ENCODE assay signal across 9 cellular contexts in genomic region chr1:11934295-11935039, GRCh38. TPM values are rescaled to one million over a fixed set of nuclear protein-coding genes. Genes with fewer than 3 reads are reported as not detected.
DNase-seq lines count a peak whose midpoint lies in the region; ATAC-seq, FAIRE-seq and TF ChIP-seq lines count a peak whose summit lies in the region.
"Had no signal": no experiment of that assay in that cellular context is flagged by ENCODE, and none has a peak within 500 bp of the region (broad histone marks: within the 10 kb centered on the region; RNA-seq: fewer than 3 reads in every experiment).

Gene PLOD1 (plus strand): TSS chr1:11934717. CDS start chr1:11934780, 63 bp downstream.

- no peaks in the 10 kb centered on the region for H3K9me3 ChIP-seq in CD4-positive, CD25-positive, alpha-beta regulatory T cell (ENCODE audit: control insufficient read depth in 2 of 2, low read length in 2 of 2)
- H3K9me3 ChIP-seq in H1 (ENCODE audit: insufficient read depth in 2 of 2, low read depth in 1 of 2, low read length in 1 of 2) = no peaks in the 10 kb centered on the region

- no peak for TF ChIP-seq EP300 in H1 (IDR thresholded peaks at IDR 0.05; ENCODE audit: borderline replicate concordance in 1 of 2, low read depth in 2 of 2, low read length in 2 of 2)

- H2BK15ac ChIP-seq in H1 (ENCODE audit: low read length) (peak within 1 kb of the TSS; percentile 88; the same call in 1 of the 2 replicates), mesendoderm (replicated peaks; ENCODE audit: low read depth) (no peak within 1 kb of the TSS)

- CTCF ChIA-PET in H1 (lab: Charles Lee; ENCODE audit: partially characterized antibody) = interaction anchor here (1.0 to 2.0 kb wide), 3 partner anchors 10 to 33 kb away, joined by 3 to 5 read pairs (median 5); no protein-coding TSS in a partner anchor

- H2BK120ac ChIP-seq in H1 (replicated peaks; ENCODE audit: low read depth, low read length) = peak within 1 kb of the TSS; percentile 85
- peak within 1 kb of the TSS; percentile 21 for H2BK120ac ChIP-seq in mesendoderm (ENCODE audit: low read depth, low read length)

- H3K4me2 ChIP-seq in H1 (ENCODE audit: insufficient read depth in 1 of 2, low read depth in 2 of 2, low read length in 2 of 2) = peak within 1 kb of the TSS; percentile 92 to 94
- peak within 1 kb of the TSS; percentile 99 for H3K4me2 ChIP-seq in mesendoderm (ENCODE audit: low read length)

- H3K36me3 Mint-ChIP-seq in CD4-positive, CD25-positive, alpha-beta regulatory T cell = no peaks in the 10 kb centered on the region

- H3K9ac ChIP-seq in H1 (replicated peaks in 1 of 4; ENCODE audit: extremely low read depth in 1 of 4, low read depth in 3 of 4, low read length in 3 of 4) (peak within 1 kb of the TSS; percentile 59 to 89 (median 79)), mesendoderm (ENCODE audit: low read length) (peak within 1 kb of the TSS; percentile 99)

- peak within 1 kb of the TSS in 2 of 3 donors; percentile 9 to 76 for H3K27ac Mint-ChIP-seq in CD4-positive, CD25-positive, alpha-beta regulatory T cell

- H4K20me1 ChIP-seq in H1 (replicated peaks in 1 of 2; ENCODE audit: control insufficient read depth in 1 of 2, insufficient read depth in 2 of 2, low read length in 2 of 2) = no peaks in the 10 kb centered on the region

- peak within 1 kb of the TSS; percentile 89; the same call in 1 of the 2 replicates for H2AFZ ChIP-seq in H1 (ENCODE audit: low read length)

- peak in 1 of 2 experiments; percentile 92; a peak in 2 of 3 replicates for TF ChIP-seq POLR2A in H1 (IDR thresholded peaks at IDR 0.05; ENCODE audit: control extremely low read depth in 1 of 2, low read depth in 2 of 2, low read length in 2 of 2)

- peak within 1 kb of the TSS; percentile 0 for H3K23ac ChIP-seq in H1 (ENCODE audit: insufficient read length)
- peak within 1 kb of the TSS; percentile 97 for H3K23ac ChIP-seq in mesendoderm (ENCODE audit: low read length)

- H3K79me2 ChIP-seq in H1 (ENCODE audit: control insufficient read depth in 1 of 2, insufficient read depth in 2 of 2, low read length in 2 of 2) = no peaks in the 10 kb centered on the region; a peak in 1 of 4 replicates
- peaks cover 3% of the 10 kb centered on the region for H3K79me2 ChIP-seq in mesendoderm (ENCODE audit: control insufficient read depth, insufficient read depth, low read length)

- TF ChIP-seq CTCF in H1 (IDR thresholded peaks at IDR 0.05; ENCODE audit: control extremely low read depth in 1 of 3, insufficient read depth in 1 of 3, low read depth in 1 of 3, low read length in 3 of 3) = no peak

- no peaks in the 10 kb centered on the region for H3K9me3 Mint-ChIP-seq in CD4-positive, CD25-positive, alpha-beta regulatory T cell

- H3K4me3 ChIP-seq in CD4-positive, CD25-positive, alpha-beta regulatory T cell (ENCODE audit: low read depth, low read length) = peak within 1 kb of the TSS; percentile 77
- peak within 1 kb of the TSS; percentile 48 to 66 (median 64) for H3K4me3 ChIP-seq in H1 (ENCODE audit: extremely low read depth in 1 of 4, insufficient read depth in 2 of 4, low read depth in 3 of 4, low read length in 4 of 4)
- H3K4me3 ChIP-seq in mesendoderm (ENCODE audit: low read length) = peak within 1 kb of the TSS; percentile 80

- H2AK5ac ChIP-seq in H1 (ENCODE audit: low read depth, low read length) (no peak within 1 kb of the TSS), mesendoderm (ENCODE audit: low read length) (peak within 1 kb of the TSS; percentile 96)

- TF ChIP-seq RAD21 in H1 (IDR thresholded peaks at IDR 0.05 in 1 of 2, conservative IDR thresholded peaks at IDR 0.05 in 1 of 2; ENCODE audit: low read depth in 2 of 2, low read length in 2 of 2) = no peak

- no peak for FAIRE-seq in H1 (lab: Jason Lieb, UNC)
- FAIRE-seq: islet of Langerhans had no signal

- H3K27me3 Mint-ChIP-seq in CD4-positive, CD25-positive, alpha-beta regulatory T cell = no peaks in the 10 kb centered on the region

- peak within 1 kb of the TSS; percentile 95 for H4K8ac ChIP-seq in H1 (ENCODE audit: extremely low read depth, insufficient read depth, low read length)
- H4K8ac ChIP-seq in mesendoderm (ENCODE audit: low read depth, low read length) = no peak within 1 kb of the TSS

- peak within 1 kb of the TSS; percentile 85 to 95 (median 88) for H3K4me3 Mint-ChIP-seq in CD4-positive, CD25-positive, alpha-beta regulatory T cell

- H3K18ac ChIP-seq in H1 (ENCODE audit: extremely low read depth, low read length) = peak within 1 kb of the TSS; percentile 97
- H3K18ac ChIP-seq in mesendoderm (ENCODE audit: low read length) = peak within 1 kb of the TSS; percentile 72

- H3K27me3 ChIP-seq in CD4-positive, CD25-positive, alpha-beta regulatory T cell (ENCODE audit: control insufficient read depth, insufficient read depth, low read length) = no peaks in the 10 kb centered on the region
- no peaks in the 10 kb centered on the region for H3K27me3 ChIP-seq in H1 (replicated peaks in 1 of 4; ENCODE audit: control insufficient read depth in 3 of 4, extremely low read depth in 1 of 4, insufficient read depth in 3 of 4, low read length in 3 of 4)
- H3K27me3 ChIP-seq in mesendoderm (ENCODE audit: insufficient read depth, low read length, poor library complexity) = no peaks in the 10 kb centered on the region

- H2BK20ac ChIP-seq in H1 (ENCODE audit: low read length) = no peak within 1 kb of the TSS

- H2BK5ac ChIP-seq in H1 (ENCODE audit: low read depth, low read length) (peak within 1 kb of the TSS; percentile 94), mesendoderm (ENCODE audit: low read length) (peak within 1 kb of the TSS; percentile 95)

- peak within 1 kb of the TSS; percentile 95 for H2BK12ac ChIP-seq in H1 (ENCODE audit: low read depth, low read length)

- H4K5ac ChIP-seq in H1 (ENCODE audit: insufficient read length, low read depth, low read length) (peak within 1 kb of the TSS; percentile 90), mesendoderm (ENCODE audit: low read length) (peak within 1 kb of the TSS; percentile 87)

- peaks cover 3% of the 10 kb centered on the region; the same call in 1 of the 2 replicates for H3K79me1 ChIP-seq in H1 (ENCODE audit: low read depth, low read length)
- peaks cover 9% of the 10 kb centered on the region for H3K79me1 ChIP-seq in mesendoderm (ENCODE audit: low read length)

- peaks cover 5% of the 10 kb centered on the region for H3K23me2 ChIP-seq in H1 (ENCODE audit: low read depth, low read length)

- H3K4me1 ChIP-seq in CD4-positive, CD25-positive, alpha-beta regulatory T cell (ENCODE audit: control insufficient read depth, insufficient read depth, low read length, poor library complexity, severe bottlenecking) = peaks cover 13% of the 10 kb centered on the region
- H3K4me1 ChIP-seq in H1 (replicated peaks in 1 of 4; ENCODE audit: control insufficient read depth in 3 of 4, insufficient read depth in 4 of 4, low read length in 3 of 4) (peaks cover 0 to 16% (median 10%) of the 10 kb centered on the region in 4 experiments; a peak in 6 of 7 replicates), mesendoderm (ENCODE audit: control insufficient read depth, low read depth, low read length) (peaks cover 9% of the 10 kb centered on the region)

- H4K91ac ChIP-seq in H1 (replicated peaks; ENCODE audit: insufficient read length, low read length) = peak within 1 kb of the TSS; percentile 94

- H3K14ac ChIP-seq in H1 (ENCODE audit: insufficient read length) = no peak within 1 kb of the TSS

- H3K4me1 Mint-ChIP-seq in CD4-positive, CD25-positive, alpha-beta regulatory T cell = peaks cover 0 to 9% (median 5%) of the 10 kb centered on the region in 4 donors

- no peaks in the 10 kb centered on the region for H3K36me3 ChIP-seq in CD4-positive, CD25-positive, alpha-beta regulatory T cell (ENCODE audit: control insufficient read depth, insufficient read depth, low read length)
- H3K36me3 ChIP-seq in H1 (ENCODE audit: control insufficient read depth in 2 of 4, insufficient read depth in 4 of 4, low read length in 3 of 4) (no peaks in the 10 kb centered on the region), mesendoderm (ENCODE audit: control insufficient read depth, insufficient read depth, low read length) (no peaks in the 10 kb centered on the region)

- peak within 1 kb of the TSS; percentile 49 for H3K27ac ChIP-seq in CD4-positive, CD25-positive, alpha-beta regulatory T cell (ENCODE audit: insufficient read depth, low read length, poor library complexity, severe bottlenecking)
- peak within 1 kb of the TSS; percentile 84 for H3K27ac ChIP-seq in H1 (ENCODE audit: low read depth, low read length)
- H3K27ac ChIP-seq in mesendoderm (ENCODE audit: low read depth, low read length) = peak within 1 kb of the TSS; percentile 79

- peak; percentile 72 to 91 (median 82) for DNase-seq in CD4-positive, CD25-positive, alpha-beta regulatory T cell
- DNase-seq in NOMO-1 treated with DMSO at 0.1 percent for 48 hours (lab: John Stamatoyannopoulos, UW; ENCODE audit: unreplicated experiment) (peak; percentile 75), H1 (ENCODE audit: low read depth in 1 of 2, low spot score in 2 of 2) (peak; percentile 36 to 85), mesendoderm (peak; percentile 91)
- DNase-seq in activated CD8-positive, alpha-beta memory T cell treated with anti-CD3 and anti-CD28 coated beads for 4 hours (ENCODE audit: low read depth in 2 of 2) = peak; percentile 68 to 79
- DNase-seq in stimulated activated CD8-positive, alpha-beta memory T cell treated with anti-CD3 and anti-CD28 coated beads, Interleukin-12 subunit alpha, Interleukin-12 subunit beta, amount 100 ng/mL, for 24 hours (ENCODE audit: extremely low read depth) = peak; percentile 70

- H3K4ac ChIP-seq in H1 (replicated peaks; ENCODE audit: insufficient read length, low read depth, low read length) (peak within 1 kb of the TSS; percentile 57), mesendoderm (ENCODE audit: low read depth, low read length) (peak within 1 kb of the TSS; percentile 93)

- POLR2A ChIA-PET in H1 (lab: Charles Lee; ENCODE audit: partially characterized antibody) = interaction anchor here (0.7 to 15.4 kb wide), 10 partner anchors 9 to 273 kb away, joined by 3 to 263 read pairs (median 4); partner anchors contain the start of genes CLCN6, KIAA2013 and MFN2

- H3K56ac ChIP-seq in H1 (replicated peaks; ENCODE audit: insufficient read length, low read depth, low read length) (peak within 1 kb of the TSS; percentile 84), mesendoderm (ENCODE audit: low read length) (peak within 1 kb of the TSS; percentile 100)

- peak; percentile 99 for ATAC-seq in CD4-positive, CD25-positive, alpha-beta regulatory T cell (ENCODE audit: low read depth in 2 of 2)
- ATAC-seq in GM19395 (IDR thresholded peaks at IDR 0.05; ENCODE audit: unreplicated experiment) (peak; percentile 87), HG03565 (IDR thresholded peaks at IDR 0.05; ENCODE audit: unreplicated experiment) (peak; percentile 61)

- WGBS in H1 (ENCODE audit: extremely low coverage in 1 of 2, insufficient coverage in 1 of 2, insufficient read length in 1 of 2, insufficient replicate concordance in 2 of 2, low coverage in 1 of 2, low lambda C conversion rate in 2 of 2, missing lambda C conversion rate in 1 of 2), 2 experiments = 8% methylated on average over 26 of the region's 54 CpGs; no CpG with 5 or more reads in 1 of the 2 experiments
- WGBS in mesendoderm (ENCODE audit: extremely low coverage, insufficient coverage, low lambda C conversion rate) = no CpG with 5 or more reads among the region's 54 CpGs

RNA-seq across cellular contexts. Expression of gene PLOD1, which starts in this region (rescaled TPM):
- total RNA-seq in CD4-positive, CD25-positive, alpha-beta regulatory T cell = 2.9 TPM
- 1 to 10 TPM; 2.2 to 6.6 (median 4.7) TPM for polyA plus RNA-seq in CD4-positive, CD25-positive, alpha-beta regulatory T cell
- total RNA-seq in H1 (2021; fragmentation: NEBNext Ultra II Directional; extraction: Animal tissue kit (Norgen Biotek cat#: 25700)) = 44.9 and 53.4 TPM in 2 replicates
- 51.8 and 68.5 TPM in 2 replicates for polyA plus RNA-seq in H1 (2011; rRNA removed)
- polyA plus RNA-seq in H1 (2011; cell fraction: cytosol; rRNA removed) = 54.5 TPM
- polyA plus RNA-seq in H1 (2011; cell fraction: nucleus; rRNA removed) = 96.5 TPM
- polyA plus RNA-seq in H1 (2012, experiment 1 of 2) = 46.1 to 58.1 TPM (median 50.2 TPM) in 4 replicates
- polyA plus RNA-seq in H1 (2012, experiment 2 of 2) = 47.5 TPM
- 89.8 TPM for polyA plus RNA-seq in H1 (2013, experiment 1 of 2)
- 82.9 TPM for polyA plus RNA-seq in H1 (2013, experiment 2 of 2)
- polyA minus RNA-seq in H1 (2011; rRNA and poly(A)+ RNA removed) = 45.0 and 47.6 TPM in 2 replicates
- 55.1 TPM for polyA minus RNA-seq in H1 (2011; cell fraction: cytosol; rRNA and poly(A)+ RNA removed)
- 24.3 TPM for polyA minus RNA-seq in H1 (2011; cell fraction: nucleus; rRNA and poly(A)+ RNA removed)
- 32.1 TPM for polyA plus RNA-seq in mesendoderm (2013, experiment 1 of 2)
- polyA plus RNA-seq in mesendoderm (2013, experiment 2 of 2) = 32.6 TPM

Comparison
In these comparisons a context has a peak if more than half of its experiments do, and no peak if none do; other contexts are left out.
1. Peak in every context shown above with its lines: DNase-seq, ATAC-seq, H3K4me3 ChIP-seq and H3K27ac ChIP-seq.
2. RNA of gene PLOD1 (total RNA-seq): 44.9 to 53.4 TPM in H1; 2.9 TPM in CD4-positive, CD25-positive, alpha-beta regulatory T cell (single experiment); every median in the first group is over 10 times any median in the second.